ENCODE assay signal across 27 cellular contexts in the genomic region with DNA sequence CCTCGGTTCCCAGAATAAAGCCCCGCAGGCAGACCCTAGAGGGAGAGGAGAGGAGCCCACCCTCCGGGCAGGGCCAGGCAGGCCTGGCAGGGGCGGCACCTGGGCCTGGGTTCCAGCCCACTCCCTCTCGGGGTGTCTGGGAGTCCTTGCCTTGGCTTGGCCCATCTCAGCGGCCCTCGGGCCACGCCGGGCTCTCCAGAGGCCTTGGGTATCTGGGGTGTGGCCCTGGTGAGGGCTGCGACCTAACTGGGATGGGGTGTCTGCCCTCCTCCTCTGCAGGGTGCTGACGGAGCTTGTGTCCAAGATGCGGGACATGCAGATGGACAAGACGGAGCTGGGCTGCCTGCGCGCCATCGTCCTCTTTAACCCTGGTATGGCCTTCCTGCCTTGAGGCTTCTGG.
DNase-seq lines count a peak whose midpoint lies in the region; ATAC-seq and TF ChIP-seq lines count a peak whose summit lies in the region.
"Had no signal": no experiment of that assay in that cellular context is flagged by ENCODE, and none has a peak within 500 bp of the region (broad histone marks: within the 10 kb centered on the region; RNA-seq: fewer than 3 reads in every experiment).

No MANE protein-coding gene starts in this region.

- POLR2A ChIA-PET in A673 (lab: Charles Lee; ENCODE audit: low non-redundant PET), result no interaction called here

- H3K4me2 ChIP-seq in neuronal stem cell (ENCODE audit: insufficient read depth, low read length, poor library complexity, severe bottlenecking), result no peak overlapping the region

- H2AK5ac ChIP-seq in neuronal stem cell (ENCODE audit: low read depth, low read length), result no peak overlapping the region

- peaks cover 17% of the 10 kb centered on the region for H3K4me1 ChIP-seq in A673 (ENCODE audit: insufficient read depth, low read length, poor library complexity, severe bottlenecking)
- H3K4me1 ChIP-seq in neuronal stem cell (ENCODE audit: control insufficient read depth in 2 of 2, insufficient read depth in 1 of 2, low read depth in 1 of 2, low read length in 2 of 2), result peaks cover 9 to 15% of the 10 kb centered on the region in 2 donors
- peaks cover 9 to 64% (median 57%) of the 10 kb centered on the region in 5 donors for H3K4me1 ChIP-seq in subcutaneous abdominal adipose tissue (ENCODE audit: control insufficient read depth in 5 of 5, insufficient read depth in 5 of 5, low read length in 5 of 5)

- WGBS in neuronal stem cell (ENCODE audit: extremely low coverage in 2 of 2, insufficient read length in 2 of 2, insufficient replicate concordance in 1 of 2), 2 donors, result no CpG with 5 or more reads among the region's 16 CpGs

- ATAC-seq in HG02852 (IDR thresholded peaks at IDR 0.05; ENCODE audit: unreplicated experiment), result no peak
- no peak for ATAC-seq in HG03025 (IDR thresholded peaks at IDR 0.05; ENCODE audit: low FRiP score, unreplicated experiment)
- no peak for ATAC-seq in HG03469 (IDR thresholded peaks at IDR 0.05; ENCODE audit: unreplicated experiment)
- ATAC-seq: body of pancreas; left colon; stimulated activated naive CD8-positive, alpha-beta T cell treated with anti-CD3 and anti-CD28 coated beads, Interleukin-15, amount 100 ng/mL, for 72 hours had no signal

- no peak for DNase-seq in A673 (ENCODE audit: low spot score)
- DNase-seq in neuronal stem cell (ENCODE audit: low spot score), result no peak
- no peak for DNase-seq in NCI-H1436 (lab: John Stamatoyannopoulos, UW)
- DNase-seq: activated CD4-positive, alpha-beta T cell treated with anti-CD3 and anti-CD28 coated beads for 48 hours; activated T-cell treated with anti-CD3 and anti-CD28 coated beads, Interleukin-2, amount 50 U/mL, for 48 hours; AML-193; body of pancreas; CD4-positive, alpha-beta T cell; cerebellar nuclear complex; left colon; NCI-H1048; NCI-H187; NCI-H2171; NCI-H510A treated with DMSO at 0.1 percent for 48 hours; nucleus accumbens; Right ventricle myocardium superior; small intestine; stimulated activated CD4-positive, alpha-beta T cell treated with anti-CD3 and anti-CD28 coated beads, Interleukin-1b, Interleukin-23, amount 100 ng/mL, for 48 hours; stimulated activated CD8-positive, alpha-beta memory T cell treated with anti-CD3 and anti-CD28 coated beads, Interleukin-4, amount 100 ng/mL, for 48 hours; stimulated activated naive CD8-positive, alpha-beta T cell treated with anti-CD3 and anti-CD28 coated beads, Interleukin-15, amount 100 ng/mL, for 72 hours; T-helper 9 cell; WERI-Rb-1 had no signal

- no peak overlapping the region for H2AFZ ChIP-seq in neuronal stem cell (ENCODE audit: low read length)

- no peak overlapping the region for H4K8ac ChIP-seq in neuronal stem cell (ENCODE audit: low read depth, low read length)

- no peak overlapping the region for H2BK5ac ChIP-seq in neuronal stem cell (ENCODE audit: low read length)

- H3K4ac ChIP-seq in neuronal stem cell (ENCODE audit: low read length), result no peak overlapping the region

- H3K27me3 ChIP-seq in A673 (replicated peaks; ENCODE audit: insufficient read depth, low read depth, low read length, poor library complexity) (no peaks in the 10 kb centered on the region), neuronal stem cell (ENCODE audit: control insufficient read depth in 3 of 3, insufficient read depth in 3 of 3, low read depth in 1 of 3, low read length in 3 of 3) (no peaks in the 10 kb centered on the region), subcutaneous abdominal adipose tissue (ENCODE audit: control insufficient read depth in 5 of 5, insufficient read depth in 4 of 5, low read length in 5 of 5) (no peaks in the 10 kb centered on the region)
- H3K27me3 ChIP-seq: body of pancreas had no signal

- H3K36me3 ChIP-seq in A673 (ENCODE audit: insufficient read depth, low read length, poor library complexity, severe bottlenecking) (peaks cover 5% of the 10 kb centered on the region), neuronal stem cell (replicated peaks in 1 of 2; ENCODE audit: control insufficient read depth in 2 of 2, insufficient read depth in 2 of 2, low read length in 2 of 2) (peaks cover 19 to 28% of the 10 kb centered on the region in 2 donors), subcutaneous abdominal adipose tissue (ENCODE audit: control insufficient read depth in 5 of 5, insufficient read depth in 5 of 5, low read length in 5 of 5) (peaks cover 0 to 59% (median 49%) of the 10 kb centered on the region in 5 donors)

- H3K4me3 ChIP-seq in A673 (ENCODE audit: low read depth, low read length, poor library complexity, severe bottlenecking) (no peak overlapping the region), neuronal stem cell (ENCODE audit: low read length in 2 of 2) (no peak overlapping the region), subcutaneous abdominal adipose tissue (ENCODE audit: low read depth in 1 of 5, low read length in 5 of 5) (no peak overlapping the region)
- H3K4me3 ChIP-seq: body of pancreas had no signal

- BruUV-seq in A673 (replicated peaks; lab: Mats Ljungman, UMichigan), result no TSS peak

- H3K27ac ChIP-seq in A673 (ENCODE audit: low read depth, low read length, poor library complexity, severe bottlenecking) (peak overlapping the region; percentile 71), cingulate gyrus (ENCODE audit: low read depth, low read length) (peak overlapping the region; percentile 91), neuronal stem cell (replicated peaks; ENCODE audit: low read length) (no peak overlapping the region), subcutaneous abdominal adipose tissue (ENCODE audit: low read depth, low read length) (peak overlapping the region; percentile 37)
- H3K27ac ChIP-seq: WERI-Rb-1 had no signal

- H2BK120ac ChIP-seq in neuronal stem cell (ENCODE audit: low read depth, low read length), result no peak overlapping the region

- H3K79me1 ChIP-seq in neuronal stem cell (ENCODE audit: low read depth, low read length), result peaks cover 8% of the 10 kb centered on the region

- H2BK15ac ChIP-seq in neuronal stem cell (ENCODE audit: low read length), result no peak overlapping the region

- H2BK12ac ChIP-seq in neuronal stem cell (ENCODE audit: low read length), result peak overlapping the region; percentile 46

- no peak for TF ChIP-seq CTCF in A673 (conservative IDR thresholded peaks at IDR 0.05; ENCODE audit: low read depth, low read length)

- CTCF ChIA-PET in A673 (lab: Charles Lee), result no interaction called here

- no peak overlapping the region for H3K9ac ChIP-seq in neuronal stem cell (ENCODE audit: low read depth, low read length, poor library complexity)
- H3K9ac ChIP-seq in subcutaneous abdominal adipose tissue (ENCODE audit: low read length in 5 of 5), result peak overlapping the region in 1 of 5 donors; percentile 59

- peak overlapping the region; percentile 31 for H3K14ac ChIP-seq in neuronal stem cell (ENCODE audit: low read length)

- H3K18ac ChIP-seq in neuronal stem cell (ENCODE audit: low read length), result peak overlapping the region; percentile 28

- intact Hi-C loops in A673 (cut with micrococcal nuclease; ENCODE audit: unreplicated experiment), result no loop called here

- H4K91ac ChIP-seq in neuronal stem cell (ENCODE audit: low read depth, low read length, poor library complexity), result no peak overlapping the region

- no peak overlapping the region for H3K23ac ChIP-seq in neuronal stem cell (ENCODE audit: low read depth, low read length, poor library complexity)

- H3K9me3 ChIP-seq in A673 (ENCODE audit: low read depth, low read length, poor library complexity, severe bottlenecking) (no peaks in the 10 kb centered on the region), neuronal stem cell (replicated peaks in 1 of 2; ENCODE audit: control insufficient read depth in 2 of 2, insufficient read depth in 1 of 2, low read depth in 1 of 2, low read length in 2 of 2) (no peaks in the 10 kb centered on the region), subcutaneous abdominal adipose tissue (ENCODE audit: control insufficient read depth in 5 of 5, low read length in 5 of 5) (no peaks in the 10 kb centered on the region)
- H3K9me3 ChIP-seq: body of pancreas had no signal
